ENCODE assay signal across 1 cellular context in the genomic region with DNA sequence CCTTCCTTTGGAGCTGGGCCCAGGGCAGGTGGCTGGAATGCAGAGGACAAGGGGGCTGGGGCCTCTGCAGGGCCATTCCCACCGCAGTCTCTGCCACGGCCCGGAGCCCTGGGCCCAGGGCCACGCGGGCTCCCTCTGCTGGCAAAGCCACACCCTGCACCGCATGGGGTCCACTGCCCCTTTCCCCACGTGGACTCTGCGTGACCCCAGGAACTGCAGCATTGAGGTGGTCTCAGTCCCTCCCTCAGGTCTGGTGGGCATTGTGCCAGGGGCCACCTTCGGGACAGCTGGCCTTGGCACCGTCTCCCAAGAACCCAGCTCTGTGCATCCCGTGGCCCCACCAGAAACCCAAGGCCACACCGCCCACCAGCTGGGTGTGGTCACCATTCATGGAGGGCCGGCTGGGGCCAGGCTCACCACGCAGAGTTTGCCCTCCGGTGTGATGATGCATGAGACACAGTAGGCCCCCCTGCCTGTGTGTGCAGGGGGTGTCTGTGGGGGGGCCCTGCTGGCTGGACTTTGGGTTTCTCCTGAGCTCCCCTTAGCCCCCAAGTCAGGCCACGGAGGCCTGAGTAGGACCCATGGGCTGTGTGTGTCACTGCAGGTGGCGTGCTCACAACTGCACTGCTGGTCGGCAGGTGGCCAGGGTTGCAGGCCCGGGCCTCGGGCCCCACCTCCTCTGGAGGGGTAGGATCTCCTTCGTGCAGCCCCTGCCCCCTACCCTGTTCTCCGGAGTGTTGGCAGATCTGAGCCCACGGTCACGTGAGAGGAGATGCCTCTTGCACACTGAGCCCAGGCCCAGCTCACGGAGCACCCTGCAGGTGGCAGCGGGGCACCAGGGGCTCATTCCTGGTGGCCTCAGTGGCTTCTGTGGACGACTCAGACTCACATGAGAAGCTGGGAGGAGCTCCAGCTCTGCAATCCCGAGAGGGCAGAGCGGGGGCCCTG.
TF ChIP-seq lines count a peak whose summit lies in the region.

No MANE protein-coding gene starts in this region.

TF ChIP-seq in K562, 482 proteins besides CTCF, POLR2A, EP300 and RAD21 (continued from another document and continues in another):
- TF ChIP-seq KDM4B (IDR thresholded peaks at IDR 0.05; ENCODE audit: borderline replicate concordance in 2 of 2, low read depth in 1 of 2) (no peak; a peak in 1 of 4 replicates), NR2C2 (CRISPR knock-in tag; IDR thresholded peaks at IDR 0.05) (peak; percentile 73; the same call in 1 of the 2 replicates), NR2C2 (tag; IDR thresholded peaks at IDR 0.05) (peak; percentile 39; the same call in 1 of the 2 replicates), POLR2G (IDR thresholded peaks at IDR 0.05; ENCODE audit: low read depth, low read length) (0 out of 2 replicates have a peak, but pooled peaks have one; percentile 34), ZNF778 (CRISPR knock-in tag; IDR thresholded peaks at IDR 0.05) (no peak), MTF1 (CRISPR knock-in tag; IDR thresholded peaks at IDR 0.05; ENCODE audit: borderline replicate concordance) (no peak), ZFX (CRISPR knock-in tag; IDR thresholded peaks at IDR 0.05) (peak; percentile 64), MBD2 (IDR thresholded peaks at IDR 0.05; ENCODE audit: borderline replicate concordance, low read depth) (no peak), KAT8 (IDR thresholded peaks at IDR 0.05; ENCODE audit: low read depth) (no peak), BDP1 (IDR thresholded peaks at IDR 0.05; ENCODE audit: insufficient read depth, insufficient read length) (no peak), PYGO2 (tag; IDR thresholded peaks at IDR 0.05) (no peak), HMGN3 (IDR thresholded peaks at IDR 0.05; ENCODE audit: borderline replicate concordance, extremely low read depth, insufficient read length, low read depth, low read length) (peak; percentile 38), SAP30 (IDR thresholded peaks at IDR 0.05; ENCODE audit: borderline replicate concordance, insufficient read depth, low read depth, low read length, poor library complexity, severe bottlenecking) (no peak), PCBP1 (IDR thresholded peaks at IDR 0.05; ENCODE audit: low read depth, low read length, poor library complexity, severe bottlenecking) (no peak), ZKSCAN1 (IDR thresholded peaks at IDR 0.05; ENCODE audit: low read depth, low read length) (peak; percentile 42; the same call in 1 of the 2 replicates), SP2 (IDR thresholded peaks at IDR 0.05; ENCODE audit: extremely low read depth, low read depth, low read length, poor library complexity, severe bottlenecking) (no peak), TOE1 (IDR thresholded peaks at IDR 0.05; ENCODE audit: borderline replicate concordance) (peak; percentile 62; the same call in 1 of the 2 replicates), TOE1 (CRISPR knock-in tag; IDR thresholded peaks at IDR 0.05; ENCODE audit: borderline replicate concordance, low read depth) (no peak), ZNF3 (CRISPR knock-in tag; IDR thresholded peaks at IDR 0.05) (no peak), MCM7 (IDR thresholded peaks at IDR 0.05) (no peak), XRCC3 (IDR thresholded peaks at IDR 0.05) (no peak), ZFP36 (IDR thresholded peaks at IDR 0.05; ENCODE audit: low read depth, low read length, partially characterized antibody) (no peak), CCAR2 (IDR thresholded peaks at IDR 0.05; ENCODE audit: low read depth, low read length) (no peak), ZNF263 (CRISPR knock-in tag; IDR thresholded peaks at IDR 0.05; ENCODE audit: borderline replicate concordance) (no peak), RBM17 (IDR thresholded peaks at IDR 0.05; ENCODE audit: borderline replicate concordance, low read depth, low read length) (no peak), CAMTA2 (CRISPR knock-in tag; conservative IDR thresholded peaks at IDR 0.05) (no peak), ZNF785 (CRISPR knock-in tag; IDR thresholded peaks at IDR 0.05) (no peak), ZNF780A (CRISPR knock-in tag; IDR thresholded peaks at IDR 0.05) (no peak), ZNF224 (CRISPR knock-in tag; IDR thresholded peaks at IDR 0.05) (no peak), MEF2D (tag; conservative IDR thresholded peaks at IDR 0.05; ENCODE audit: low read depth) (no peak), CHD1 (IDR thresholded peaks at IDR 0.05; ENCODE audit: low read length) (no peak), ADNP (tag; IDR thresholded peaks at IDR 0.05) (no peak), BRD4 (IDR thresholded peaks at IDR 0.05) (no peak), DNMT1 (IDR thresholded peaks at IDR 0.05) (no peak), FOSL1 (tag; conservative IDR thresholded peaks at IDR 0.05) (no peak), ATF1 (CRISPR knock-in tag; IDR thresholded peaks at IDR 0.05) (no peak), ATF1 (tag; IDR thresholded peaks at IDR 0.05) (peak; percentile 36; the same call in 1 of the 2 replicates)
- TF ChIP-seq, protein P1, sequence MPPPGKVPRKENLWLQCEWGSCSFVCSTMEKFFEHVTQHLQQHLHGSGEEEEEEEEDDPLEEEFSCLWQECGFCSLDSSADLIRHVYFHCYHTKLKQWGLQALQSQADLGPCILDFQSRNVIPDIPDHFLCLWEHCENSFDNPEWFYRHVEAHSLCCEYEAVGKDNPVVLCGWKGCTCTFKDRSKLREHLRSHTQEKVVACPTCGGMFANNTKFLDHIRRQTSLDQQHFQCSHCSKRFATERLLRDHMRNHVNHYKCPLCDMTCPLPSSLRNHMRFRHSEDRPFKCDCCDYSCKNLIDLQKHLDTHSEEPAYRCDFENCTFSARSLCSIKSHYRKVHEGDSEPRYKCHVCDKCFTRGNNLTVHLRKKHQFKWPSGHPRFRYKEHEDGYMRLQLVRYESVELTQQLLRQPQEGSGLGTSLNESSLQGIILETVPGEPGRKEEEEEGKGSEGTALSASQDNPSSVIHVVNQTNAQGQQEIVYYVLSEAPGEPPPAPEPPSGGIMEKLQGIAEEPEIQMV (tag; conservative IDR thresholded peaks at IDR 0.05; ENCODE audit: low read depth) = no peak
- TF ChIP-seq, protein P2, sequence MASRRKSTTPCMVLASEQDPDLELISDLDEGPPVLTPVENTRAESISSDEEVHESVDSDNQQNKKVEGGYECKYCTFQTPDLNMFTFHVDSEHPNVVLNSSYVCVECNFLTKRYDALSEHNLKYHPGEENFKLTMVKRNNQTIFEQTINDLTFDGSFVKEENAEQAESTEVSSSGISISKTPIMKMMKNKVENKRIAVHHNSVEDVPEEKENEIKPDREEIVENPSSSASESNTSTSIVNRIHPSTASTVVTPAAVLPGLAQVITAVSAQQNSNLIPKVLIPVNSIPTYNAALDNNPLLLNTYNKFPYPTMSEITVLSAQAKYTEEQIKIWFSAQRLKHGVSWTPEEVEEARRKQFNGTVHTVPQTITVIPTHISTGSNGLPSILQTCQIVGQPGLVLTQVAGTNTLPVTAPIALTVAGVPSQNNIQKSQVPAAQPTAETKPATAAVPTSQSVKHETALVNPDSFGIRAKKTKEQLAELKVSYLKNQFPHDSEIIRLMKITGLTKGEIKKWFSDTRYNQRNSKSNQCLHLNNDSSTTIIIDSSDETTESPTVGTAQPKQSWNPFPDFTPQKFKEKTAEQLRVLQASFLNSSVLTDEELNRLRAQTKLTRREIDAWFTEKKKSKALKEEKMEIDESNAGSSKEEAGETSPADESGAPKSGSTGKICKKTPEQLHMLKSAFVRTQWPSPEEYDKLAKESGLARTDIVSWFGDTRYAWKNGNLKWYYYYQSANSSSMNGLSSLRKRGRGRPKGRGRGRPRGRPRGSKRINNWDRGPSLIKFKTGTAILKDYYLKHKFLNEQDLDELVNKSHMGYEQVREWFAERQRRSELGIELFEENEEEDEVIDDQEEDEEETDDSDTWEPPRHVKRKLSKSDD (conservative IDR thresholded peaks at IDR 0.05; ENCODE audit: low read length) = 0 out of 2 replicates have a peak, but pooled peaks have one; percentile 37
- TF ChIP-seq, protein P3, sequence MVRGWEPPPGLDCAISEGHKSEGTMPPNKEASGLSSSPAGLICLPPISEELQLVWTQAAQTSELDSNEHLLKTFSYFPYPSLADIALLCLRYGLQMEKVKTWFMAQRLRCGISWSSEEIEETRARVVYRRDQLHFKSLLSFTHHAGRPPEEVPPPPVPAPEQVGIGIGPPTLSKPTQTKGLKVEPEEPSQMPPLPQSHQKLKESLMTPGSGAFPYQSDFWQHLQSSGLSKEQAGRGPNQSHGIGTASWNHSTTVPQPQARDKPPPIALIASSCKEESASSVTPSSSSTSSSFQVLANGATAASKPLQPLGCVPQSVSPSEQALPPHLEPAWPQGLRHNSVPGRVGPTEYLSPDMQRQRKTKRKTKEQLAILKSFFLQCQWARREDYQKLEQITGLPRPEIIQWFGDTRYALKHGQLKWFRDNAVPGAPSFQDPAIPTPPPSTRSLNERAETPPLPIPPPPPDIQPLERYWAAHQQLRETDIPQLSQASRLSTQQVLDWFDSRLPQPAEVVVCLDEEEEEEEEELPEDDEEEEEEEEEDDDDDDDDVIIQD (CRISPR knock-in tag; IDR thresholded peaks at IDR 0.05) = no peak
- TF ChIP-seq, protein P4, sequence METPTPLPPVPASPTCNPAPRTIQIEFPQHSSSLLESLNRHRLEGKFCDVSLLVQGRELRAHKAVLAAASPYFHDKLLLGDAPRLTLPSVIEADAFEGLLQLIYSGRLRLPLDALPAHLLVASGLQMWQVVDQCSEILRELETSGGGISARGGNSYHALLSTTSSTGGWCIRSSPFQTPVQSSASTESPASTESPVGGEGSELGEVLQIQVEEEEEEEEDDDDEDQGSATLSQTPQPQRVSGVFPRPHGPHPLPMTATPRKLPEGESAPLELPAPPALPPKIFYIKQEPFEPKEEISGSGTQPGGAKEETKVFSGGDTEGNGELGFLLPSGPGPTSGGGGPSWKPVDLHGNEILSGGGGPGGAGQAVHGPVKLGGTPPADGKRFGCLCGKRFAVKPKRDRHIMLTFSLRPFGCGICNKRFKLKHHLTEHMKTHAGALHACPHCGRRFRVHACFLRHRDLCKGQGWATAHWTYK (CRISPR knock-in tag; IDR thresholded peaks at IDR 0.05) = no peak
- TF ChIP-seq, protein P5, sequence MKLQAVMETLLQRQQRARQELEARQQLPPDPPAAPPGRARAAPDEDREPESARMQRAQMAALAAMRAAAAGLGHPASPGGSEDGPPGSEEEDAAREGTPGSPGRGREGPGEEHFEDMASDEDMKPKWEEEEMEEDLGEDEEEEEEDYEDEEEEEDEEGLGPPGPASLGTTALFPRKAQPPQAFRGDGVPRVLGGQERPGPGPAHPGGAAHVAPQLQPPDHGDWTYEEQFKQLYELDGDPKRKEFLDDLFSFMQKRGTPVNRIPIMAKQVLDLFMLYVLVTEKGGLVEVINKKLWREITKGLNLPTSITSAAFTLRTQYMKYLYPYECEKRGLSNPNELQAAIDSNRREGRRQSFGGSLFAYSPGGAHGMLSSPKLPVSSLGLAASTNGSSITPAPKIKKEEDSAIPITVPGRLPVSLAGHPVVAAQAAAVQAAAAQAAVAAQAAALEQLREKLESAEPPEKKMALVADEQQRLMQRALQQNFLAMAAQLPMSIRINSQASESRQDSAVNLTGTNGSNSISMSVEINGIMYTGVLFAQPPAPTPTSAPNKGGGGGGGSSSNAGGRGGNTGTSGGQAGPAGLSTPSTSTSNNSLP (IDR thresholded peaks at IDR 0.05; ENCODE audit: borderline replicate concordance, low read depth, low read length) = no peak
- TF ChIP-seq, protein P6, sequence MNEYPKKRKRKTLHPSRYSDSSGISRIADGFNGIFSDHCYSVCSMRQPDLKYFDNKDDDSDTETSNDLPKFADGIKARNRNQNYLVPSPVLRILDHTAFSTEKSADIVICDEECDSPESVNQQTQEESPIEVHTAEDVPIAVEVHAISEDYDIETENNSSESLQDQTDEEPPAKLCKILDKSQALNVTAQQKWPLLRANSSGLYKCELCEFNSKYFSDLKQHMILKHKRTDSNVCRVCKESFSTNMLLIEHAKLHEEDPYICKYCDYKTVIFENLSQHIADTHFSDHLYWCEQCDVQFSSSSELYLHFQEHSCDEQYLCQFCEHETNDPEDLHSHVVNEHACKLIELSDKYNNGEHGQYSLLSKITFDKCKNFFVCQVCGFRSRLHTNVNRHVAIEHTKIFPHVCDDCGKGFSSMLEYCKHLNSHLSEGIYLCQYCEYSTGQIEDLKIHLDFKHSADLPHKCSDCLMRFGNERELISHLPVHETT (CRISPR knock-in tag; conservative IDR thresholded peaks at IDR 0.05 in 1 of 2, IDR thresholded peaks at IDR 0.05 in 1 of 2) = no peak
- TF ChIP-seq, protein P7, sequence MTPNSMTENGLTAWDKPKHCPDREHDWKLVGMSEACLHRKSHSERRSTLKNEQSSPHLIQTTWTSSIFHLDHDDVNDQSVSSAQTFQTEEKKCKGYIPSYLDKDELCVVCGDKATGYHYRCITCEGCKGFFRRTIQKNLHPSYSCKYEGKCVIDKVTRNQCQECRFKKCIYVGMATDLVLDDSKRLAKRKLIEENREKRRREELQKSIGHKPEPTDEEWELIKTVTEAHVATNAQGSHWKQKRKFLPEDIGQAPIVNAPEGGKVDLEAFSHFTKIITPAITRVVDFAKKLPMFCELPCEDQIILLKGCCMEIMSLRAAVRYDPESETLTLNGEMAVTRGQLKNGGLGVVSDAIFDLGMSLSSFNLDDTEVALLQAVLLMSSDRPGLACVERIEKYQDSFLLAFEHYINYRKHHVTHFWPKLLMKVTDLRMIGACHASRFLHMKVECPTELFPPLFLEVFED (CRISPR knock-in tag; conservative IDR thresholded peaks at IDR 0.05) = no peak
- TF ChIP-seq, protein P8, sequence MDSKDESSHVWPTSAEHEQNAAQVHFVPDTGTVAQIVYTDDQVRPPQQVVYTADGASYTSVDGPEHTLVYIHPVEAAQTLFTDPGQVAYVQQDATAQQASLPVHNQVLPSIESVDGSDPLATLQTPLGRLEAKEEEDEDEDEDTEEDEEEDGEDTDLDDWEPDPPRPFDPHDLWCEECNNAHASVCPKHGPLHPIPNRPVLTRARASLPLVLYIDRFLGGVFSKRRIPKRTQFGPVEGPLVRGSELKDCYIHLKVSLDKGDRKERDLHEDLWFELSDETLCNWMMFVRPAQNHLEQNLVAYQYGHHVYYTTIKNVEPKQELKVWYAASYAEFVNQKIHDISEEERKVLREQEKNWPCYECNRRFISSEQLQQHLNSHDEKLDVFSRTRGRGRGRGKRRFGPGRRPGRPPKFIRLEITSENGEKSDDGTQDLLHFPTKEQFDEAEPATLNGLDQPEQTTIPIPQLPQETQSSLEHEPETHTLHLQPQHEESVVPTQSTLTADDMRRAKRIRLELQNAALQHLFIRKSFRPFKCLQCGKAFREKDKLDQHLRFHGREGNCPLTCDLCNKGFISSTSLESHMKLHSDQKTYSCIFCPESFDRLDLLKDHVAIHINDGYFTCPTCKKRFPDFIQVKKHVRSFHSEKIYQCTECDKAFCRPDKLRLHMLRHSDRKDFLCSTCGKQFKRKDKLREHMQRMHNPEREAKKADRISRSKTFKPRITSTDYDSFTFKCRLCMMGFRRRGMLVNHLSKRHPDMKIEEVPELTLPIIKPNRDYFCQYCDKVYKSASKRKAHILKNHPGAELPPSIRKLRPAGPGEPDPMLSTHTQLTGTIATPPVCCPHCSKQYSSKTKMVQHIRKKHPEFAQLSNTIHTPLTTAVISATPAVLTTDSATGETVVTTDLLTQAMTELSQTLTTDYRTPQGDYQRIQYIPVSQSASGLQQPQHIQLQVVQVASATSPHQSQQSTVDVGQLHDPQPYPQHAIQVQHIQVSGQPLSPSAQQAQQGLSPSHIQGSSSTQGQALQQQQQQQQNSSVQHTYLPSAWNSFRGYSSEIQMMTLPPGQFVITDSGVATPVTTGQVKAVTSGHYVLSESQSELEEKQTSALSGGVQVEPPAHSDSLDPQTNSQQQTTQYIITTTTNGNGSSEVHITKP (IDR thresholded peaks at IDR 0.05; ENCODE audit: partially characterized antibody) = no peak
- TF ChIP-seq, protein P9, sequence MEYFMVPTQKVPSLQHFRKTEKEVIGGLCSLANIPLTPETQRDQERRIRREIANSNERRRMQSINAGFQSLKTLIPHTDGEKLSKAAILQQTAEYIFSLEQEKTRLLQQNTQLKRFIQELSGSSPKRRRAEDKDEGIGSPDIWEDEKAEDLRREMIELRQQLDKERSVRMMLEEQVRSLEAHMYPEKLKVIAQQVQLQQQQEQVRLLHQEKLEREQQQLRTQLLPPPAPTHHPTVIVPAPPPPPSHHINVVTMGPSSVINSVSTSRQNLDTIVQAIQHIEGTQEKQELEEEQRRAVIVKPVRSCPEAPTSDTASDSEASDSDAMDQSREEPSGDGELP (CRISPR knock-in tag; IDR thresholded peaks at IDR 0.05; ENCODE audit: borderline replicate concordance) = peak; percentile 88
